Comparison of ENCODE assay signal across 16 cellular contexts in the genomic region with DNA sequence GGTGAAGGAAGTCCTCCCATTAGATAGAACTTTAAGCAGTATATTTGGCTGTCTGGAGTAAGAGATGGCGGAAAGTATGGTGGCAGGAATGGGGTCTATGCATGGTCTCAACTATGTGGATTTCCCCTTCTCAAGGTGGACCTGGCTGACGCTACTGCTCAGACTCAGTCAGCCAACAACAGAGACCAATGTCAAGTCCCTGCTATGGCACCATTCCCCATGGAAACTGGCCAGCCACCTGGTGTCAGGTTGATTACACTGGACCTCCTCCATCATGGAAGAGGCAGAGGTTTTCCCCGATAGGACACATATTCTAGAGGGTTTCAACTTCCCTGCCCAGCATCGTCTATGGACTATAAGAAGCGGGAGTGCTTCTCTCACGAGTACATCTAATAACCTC. TPM values are rescaled to one million over a fixed set of nuclear protein-coding genes. Genes with fewer than 3 reads are reported as not detected.
A peak's percentile ranks its signal among the peaks of the same experiment; 100 is the strongest.
DNase-seq lines count a peak whose midpoint lies in the region; ATAC-seq and TF ChIP-seq lines count a peak whose summit lies in the region.
"Had no signal": no experiment of that assay in that cellular context is flagged by ENCODE, and none has a peak within 500 bp of the region (broad histone marks: within the 10 kb centered on the region; RNA-seq: fewer than 3 reads in every experiment).

No MANE protein-coding gene starts in this region.

- TF ChIP-seq POLR2A in right lobe of liver (IDR thresholded peaks at IDR 0.05) (no peak), spleen (IDR thresholded peaks at IDR 0.05) (no peak)

- H3K27ac ChIP-seq in right lobe of liver, result peak overlapping the region in 1 of 3 donors; percentile 89
- H3K27ac ChIP-seq in spleen, result no peak overlapping the region
- H3K27ac ChIP-seq: BLaER1 treated with 17β-estradiol and CSF1 and Interleukin-3, amounts not matched to agents 10 nM and 100 nM had no signal

- peaks cover 0 to 49% (median 20%) of the 10 kb centered on the region in 4 donors for H3K4me1 ChIP-seq in right lobe of liver
- peaks cover 0 to 13% (median 2%) of the 10 kb centered on the region in 6 donors for H3K4me1 ChIP-seq in spleen
- H3K4me1 ChIP-seq: BLaER1 treated with 17β-estradiol and CSF1 and Interleukin-3, amounts not matched to agents 10 nM and 100 nM had no signal

- H3K36me3 ChIP-seq in right lobe of liver (no peaks in the 10 kb centered on the region), spleen (no peaks in the 10 kb centered on the region)
- H3K36me3 ChIP-seq: BLaER1 treated with 17β-estradiol and CSF1 and Interleukin-3, amounts not matched to agents 10 nM and 100 nM had no signal

- ATAC-seq in Right ventricle myocardium inferior, result no peak
- ATAC-seq in right lobe of liver, result no peak
- ATAC-seq in HG03439 (IDR thresholded peaks at IDR 0.05; ENCODE audit: unreplicated experiment), result no peak
- ATAC-seq: CD8-positive, alpha-beta T cell; GM23338 had no signal

- peak; percentile 66 for DNase-seq in cardiac septum (ENCODE audit: low spot score)
- no peak for DNase-seq in Right ventricle myocardium inferior (ENCODE audit: missing footprints)
- peak; percentile 2 for DNase-seq in iPS-NIHi7 (ENCODE audit: extremely low spot score)
- peak in 2 of 3 donors; percentile 69 to 81 for DNase-seq in right lobe of liver
- peak; percentile 51 for DNase-seq in spleen
- no peak for DNase-seq in stimulated activated CD4-positive, alpha-beta T cell treated with anti-CD3 and anti-CD28 coated beads, Interleukin-4, amount 100 ng/mL, for 1 hour
- DNase-seq in NCI-H748 treated with DMSO at 0.1 percent for 48 hours (lab: John Stamatoyannopoulos, UW), result no peak
- DNase-seq: 8988T; Calu3; CD8-positive, alpha-beta T cell; DND-41; EL; HCEC 1CT had no signal

- no peaks in the 10 kb centered on the region for H3K27me3 ChIP-seq in right lobe of liver
- peaks cover 0 to 6% (median 0%) of the 10 kb centered on the region in 7 donors for H3K27me3 ChIP-seq in spleen (replicated peaks in 1 of 7)
- H3K27me3 ChIP-seq: BLaER1 treated with 17β-estradiol and CSF1 and Interleukin-3, amounts not matched to agents 10 nM and 100 nM had no signal

- TF ChIP-seq CTCF in right lobe of liver (IDR thresholded peaks at IDR 0.05) (no peak), spleen (IDR thresholded peaks at IDR 0.05 in 8 of 11, conservative IDR thresholded peaks at IDR 0.05 in 3 of 11) (no peak)

- H3K4me3 ChIP-seq in right lobe of liver (no peak overlapping the region), spleen (no peak overlapping the region)
- H3K4me3 ChIP-seq: BLaER1 treated with 17β-estradiol and CSF1 and Interleukin-3, amounts not matched to agents 10 nM and 100 nM; GM23338 had no signal

- H3K9me3 ChIP-seq in right lobe of liver (no peaks in the 10 kb centered on the region), spleen (no peaks in the 10 kb centered on the region)
- H3K9me3 ChIP-seq: BLaER1 treated with 17β-estradiol and CSF1 and Interleukin-3, amounts not matched to agents 10 nM and 100 nM had no signal

- WGBS in right lobe of liver (ENCODE audit: insufficient coverage, low coverage, low lambda C conversion rate, missing lambda C conversion rate), result 67% methylated on average over 4 of the region's 6 CpGs
- 94 to 96% (median 96%) methylated on average over 6 of the region's 6 CpGs for WGBS in spleen, 5 donors

- intact Hi-C loops in cardiac septum (cut with DNase I), result no loop called here
- intact Hi-C loops in Right ventricle myocardium inferior (cut with DNase I), result loop anchor here (5.0 kb wide), 1 partner anchor 47 kb away; no protein-coding TSS in a partner anchor
- intact Hi-C loops in right lobe of liver (cut with DNase I), result no loop called here
- intact Hi-C loops in spleen (cut with DNase I; ENCODE audit: low total_unique reads), result no loop called here

RNA-seq across cellular contexts. Expression of gene FAHD2A, which starts 8.6 kb away (rescaled TPM):
- total RNA-seq in cardiac septum (28.8 TPM), Right ventricle myocardium inferior (41.6 TPM), right lobe of liver (10 to 100 TPM; 62.2 to 80.1 (median 75.7) TPM), spleen (10 to 100 TPM; 16.3 to 23.7 (median 18.7) TPM)
- 10 to 100 TPM; 10.9 to 17.5 (median 14.0) TPM for polyA plus RNA-seq in spleen

Comparison
In these comparisons a context has a peak if more than half of its experiments do, and no peak if none do; other contexts are left out.
1. DNase-seq: peak in cardiac septum (single experiment), iPS-NIHi7 (single experiment), right lobe of liver (2 of 3) and spleen (single experiment); none in Right ventricle myocardium inferior (single experiment), stimulated activated CD4-positive, alpha-beta T cell treated with anti-CD3 and anti-CD28 coated beads, Interleukin-4, amount 100 ng/mL, for 1 hour (single experiment) and NCI-H748 treated with DMSO at 0.1 percent for 48 hours (single experiment).